In the genomic region with DNA sequence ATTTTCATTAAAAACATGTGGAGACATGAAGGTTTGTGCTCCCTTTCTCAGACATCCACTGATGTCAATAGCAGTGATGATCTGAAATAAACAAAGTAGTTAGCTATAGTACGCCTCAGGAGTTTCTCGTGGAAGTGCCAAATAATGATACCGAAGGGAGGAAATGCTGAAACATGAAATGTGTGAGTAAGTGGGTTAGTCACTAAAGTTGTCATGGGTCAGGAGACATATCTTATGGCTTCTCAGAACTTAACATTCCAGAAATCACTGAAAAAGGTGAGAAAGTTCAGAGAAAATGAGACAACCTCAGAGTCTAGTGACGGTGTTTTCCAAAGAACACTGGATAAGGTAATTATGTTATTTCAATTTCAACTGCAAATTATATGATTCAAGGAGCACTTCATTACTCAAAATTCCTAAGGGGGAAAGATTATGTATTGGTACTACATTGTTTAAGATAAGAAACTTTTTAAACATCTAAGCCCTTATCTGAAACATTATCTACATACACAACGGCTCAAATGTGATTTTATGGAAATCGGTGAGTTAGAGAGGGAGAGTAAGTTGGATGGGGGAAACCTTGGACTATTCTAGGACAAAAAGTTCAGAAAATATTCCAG, we compare ENCODE assay signal across 1 cellular context.
TF ChIP-seq lines count a peak whose summit lies in the region.

No MANE protein-coding gene starts in this region.

TF ChIP-seq in SK-N-SH, 30 proteins besides CTCF, POLR2A, EP300 and RAD21 (continued from another document):
- TF ChIP-seq, protein P1, sequence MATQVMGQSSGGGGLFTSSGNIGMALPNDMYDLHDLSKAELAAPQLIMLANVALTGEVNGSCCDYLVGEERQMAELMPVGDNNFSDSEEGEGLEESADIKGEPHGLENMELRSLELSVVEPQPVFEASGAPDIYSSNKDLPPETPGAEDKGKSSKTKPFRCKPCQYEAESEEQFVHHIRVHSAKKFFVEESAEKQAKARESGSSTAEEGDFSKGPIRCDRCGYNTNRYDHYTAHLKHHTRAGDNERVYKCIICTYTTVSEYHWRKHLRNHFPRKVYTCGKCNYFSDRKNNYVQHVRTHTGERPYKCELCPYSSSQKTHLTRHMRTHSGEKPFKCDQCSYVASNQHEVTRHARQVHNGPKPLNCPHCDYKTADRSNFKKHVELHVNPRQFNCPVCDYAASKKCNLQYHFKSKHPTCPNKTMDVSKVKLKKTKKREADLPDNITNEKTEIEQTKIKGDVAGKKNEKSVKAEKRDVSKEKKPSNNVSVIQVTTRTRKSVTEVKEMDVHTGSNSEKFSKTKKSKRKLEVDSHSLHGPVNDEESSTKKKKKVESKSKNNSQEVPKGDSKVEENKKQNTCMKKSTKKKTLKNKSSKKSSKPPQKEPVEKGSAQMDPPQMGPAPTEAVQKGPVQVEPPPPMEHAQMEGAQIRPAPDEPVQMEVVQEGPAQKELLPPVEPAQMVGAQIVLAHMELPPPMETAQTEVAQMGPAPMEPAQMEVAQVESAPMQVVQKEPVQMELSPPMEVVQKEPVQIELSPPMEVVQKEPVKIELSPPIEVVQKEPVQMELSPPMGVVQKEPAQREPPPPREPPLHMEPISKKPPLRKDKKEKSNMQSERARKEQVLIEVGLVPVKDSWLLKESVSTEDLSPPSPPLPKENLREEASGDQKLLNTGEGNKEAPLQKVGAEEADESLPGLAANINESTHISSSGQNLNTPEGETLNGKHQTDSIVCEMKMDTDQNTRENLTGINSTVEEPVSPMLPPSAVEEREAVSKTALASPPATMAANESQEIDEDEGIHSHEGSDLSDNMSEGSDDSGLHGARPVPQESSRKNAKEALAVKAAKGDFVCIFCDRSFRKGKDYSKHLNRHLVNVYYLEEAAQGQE (IDR thresholded peaks at IDR 0.05; ENCODE audit: low read depth, low read length), result no peak
